Comparison of ENCODE assay signal across 13 cellular contexts in the genomic region with DNA sequence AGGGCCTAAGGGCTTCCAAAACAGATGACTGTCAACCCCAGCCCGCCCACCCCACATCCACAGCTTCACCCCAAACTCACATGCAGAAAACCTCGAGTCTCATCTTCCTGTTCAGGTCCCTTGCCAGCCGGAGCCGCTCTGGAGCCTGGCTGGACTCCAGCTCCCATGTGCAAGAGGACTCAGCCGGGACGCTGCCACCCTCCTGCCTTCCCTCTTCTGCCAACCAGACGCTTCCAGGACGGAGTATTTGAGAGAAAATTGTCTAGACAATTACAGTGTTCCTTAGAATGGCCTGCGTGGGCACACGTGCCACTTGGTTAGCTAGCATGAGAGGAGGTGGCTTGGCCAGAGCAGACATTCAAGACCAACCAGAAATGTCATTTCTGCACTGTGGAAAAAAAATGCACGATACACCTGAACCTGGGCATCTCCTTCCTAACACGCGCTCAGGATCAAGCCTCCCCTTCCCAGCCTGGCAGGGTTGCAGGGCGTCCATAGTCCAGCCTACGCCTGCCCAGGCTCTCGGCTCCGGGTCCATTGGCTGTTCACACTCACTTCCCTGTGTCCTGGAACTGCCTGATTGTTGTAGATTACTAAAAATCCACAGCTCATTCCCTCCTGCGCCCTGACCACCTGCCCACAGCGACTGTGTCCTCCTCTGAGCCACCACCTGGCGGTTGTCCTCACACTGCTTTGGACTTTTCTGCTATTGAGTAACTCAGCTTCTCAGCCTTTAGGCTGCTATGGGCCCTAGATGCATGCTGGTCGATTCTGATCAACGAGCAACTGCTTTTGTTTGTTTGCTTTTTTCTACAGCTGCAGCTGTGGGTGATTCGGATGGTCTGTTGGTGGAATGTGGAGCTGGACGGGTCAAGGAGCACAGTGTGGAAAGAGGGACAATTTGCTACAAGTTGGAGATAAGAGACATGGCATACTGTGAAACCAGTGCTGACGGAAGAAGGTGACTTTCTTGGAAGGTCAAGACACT. TPM values are rescaled to one million over a fixed set of nuclear protein-coding genes. Genes with fewer than 3 reads are reported as not detected.
DNase-seq lines count a peak whose midpoint lies in the region; ATAC-seq and TF ChIP-seq lines count a peak whose summit lies in the region.
"Had no signal": no experiment of that assay in that cellular context is flagged by ENCODE, and none has a peak within 500 bp of the region (broad histone marks: within the 10 kb centered on the region; RNA-seq: fewer than 3 reads in every experiment).

A gene with protein sequence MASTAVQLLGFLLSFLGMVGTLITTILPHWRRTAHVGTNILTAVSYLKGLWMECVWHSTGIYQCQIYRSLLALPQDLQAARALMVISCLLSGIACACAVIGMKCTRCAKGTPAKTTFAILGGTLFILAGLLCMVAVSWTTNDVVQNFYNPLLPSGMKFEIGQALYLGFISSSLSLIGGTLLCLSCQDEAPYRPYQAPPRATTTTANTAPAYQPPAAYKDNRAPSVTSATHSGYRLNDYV (minus strand): TSS at position 708 of the 988 bp plus-strand sequence. CDS start 18,427 bp downstream, outside the sequence.

- H3K9me3 ChIP-seq in OCI-LY3 (ENCODE audit: insufficient read depth, low read length) (no peaks in the 10 kb centered on the region), fibroblast of lung (ENCODE audit: control insufficient read depth, insufficient read depth, low read depth, low read length) (no peaks in the 10 kb centered on the region), trophoblast cell (ENCODE audit: insufficient read depth, low read depth, low read length) (peaks cover 5% of the 10 kb centered on the region)
- H3K9me3 ChIP-seq: heart left ventricle, ovary had no signal

- H3K9me3 Mint-ChIP-seq in activated CD4-positive, alpha-beta T cell treated with anti-CD3 and anti-CD28 coated beads, Interleukin-2, amount 10 ng/mL, durations not matched to agents 24 days and 14 days, result no peaks in the 10 kb centered on the region
- H3K9me3 Mint-ChIP-seq: CD4-positive, alpha-beta memory T cell; memory B cell had no signal

- H3K27ac ChIP-seq in OCI-LY3 (ENCODE audit: low read length) (no peak within 1 kb of the TSS), fibroblast of lung (ENCODE audit: insufficient read depth, low read length) (no peak within 1 kb of the TSS), trophoblast cell (ENCODE audit: low read depth, low read length) (peak within 1 kb of the TSS; percentile 84)
- H3K27ac ChIP-seq: heart left ventricle, ovary had no signal

- intact Hi-C loops in activated CD4-positive, alpha-beta T cell treated with anti-CD3 and anti-CD28 coated beads, Interleukin-2, amount 10 ng/mL, durations not matched to agents 24 days and 14 days (cut with micrococcal nuclease), result no loop called here

- H3K14ac ChIP-seq in trophoblast cell (ENCODE audit: low read length), result peak within 1 kb of the TSS; percentile 16

- H3K79me2 ChIP-seq in OCI-LY3 (ENCODE audit: low read length) (no peaks in the 10 kb centered on the region), fibroblast of lung (ENCODE audit: control insufficient read depth, insufficient read depth, low read length) (no peaks in the 10 kb centered on the region), trophoblast cell (ENCODE audit: control insufficient read depth, insufficient read depth, low read length, poor library complexity) (no peaks in the 10 kb centered on the region)

- no CpG with 5 or more reads among the region's 25 CpGs for WGBS in trophoblast cell (ENCODE audit: extremely low coverage, insufficient coverage, insufficient read length)

- H4K20me1 ChIP-seq in OCI-LY3 (ENCODE audit: insufficient read depth, low read length) (no peaks in the 10 kb centered on the region), fibroblast of lung (ENCODE audit: control insufficient read depth, extremely low read depth, insufficient read depth, low read length) (no peaks in the 10 kb centered on the region)

- H3K4me1 ChIP-seq in OCI-LY3 (ENCODE audit: low read length) (peaks cover 16% of the 10 kb centered on the region), fibroblast of lung (ENCODE audit: control insufficient read depth, extremely low read depth, insufficient read depth, low read length) (peaks cover 4% of the 10 kb centered on the region), trophoblast cell (ENCODE audit: control insufficient read depth in 1 of 2, insufficient read depth in 2 of 2, low read length in 2 of 2) (peaks cover 16 to 24% of the 10 kb centered on the region in 2 experiments)

- peak within 1 kb of the TSS; percentile 32 for H2BK5ac ChIP-seq in trophoblast cell (ENCODE audit: low read depth, low read length, poor library complexity)

- H3K27ac Mint-ChIP-seq in activated CD4-positive, alpha-beta T cell treated with anti-CD3 and anti-CD28 coated beads, Interleukin-2, amount 10 ng/mL, durations not matched to agents 24 days and 14 days, result no peak within 1 kb of the TSS
- H3K27ac Mint-ChIP-seq: memory B cell had no signal

- peak within 1 kb of the TSS; percentile 46 for H3K18ac ChIP-seq in trophoblast cell (ENCODE audit: low read length)

- TF ChIP-seq CTCF in OCI-LY3 (IDR thresholded peaks at IDR 0.05; ENCODE audit: low read depth, low read length), result no peak
- TF ChIP-seq CTCF in fibroblast of lung (conservative IDR thresholded peaks at IDR 0.05 in 1 of 2, IDR thresholded peaks at IDR 0.05 in 1 of 2; ENCODE audit: low read depth in 1 of 2, low read length in 2 of 2), result no peak

- peak within 1 kb of the TSS; percentile 25 for H3K4ac ChIP-seq in trophoblast cell (ENCODE audit: low read depth, low read length)

- no peak within 1 kb of the TSS; the same call in 1 of the 2 replicates for H2AFZ ChIP-seq in OCI-LY3 (ENCODE audit: low read depth, low read length)
- H2AFZ ChIP-seq in fibroblast of lung (ENCODE audit: low read length), result no peak within 1 kb of the TSS
- H2AFZ ChIP-seq in trophoblast cell (ENCODE audit: insufficient read depth, low read length, poor library complexity), result no peak within 1 kb of the TSS

- H3K36me3 Mint-ChIP-seq in activated CD4-positive, alpha-beta T cell treated with anti-CD3 and anti-CD28 coated beads, Interleukin-2, amount 10 ng/mL, durations not matched to agents 24 days and 14 days (ENCODE audit: low read depth), result no peaks in the 10 kb centered on the region
- H3K36me3 Mint-ChIP-seq: CD4-positive, alpha-beta memory T cell; memory B cell had no signal

- no peak within 1 kb of the TSS for H3K9ac ChIP-seq in OCI-LY3 (ENCODE audit: low read length)
- no peak within 1 kb of the TSS for H3K9ac ChIP-seq in fibroblast of lung (ENCODE audit: insufficient read depth, low read length)
- H3K9ac ChIP-seq in trophoblast cell (ENCODE audit: low read length), result no peak within 1 kb of the TSS

- H4K91ac ChIP-seq in trophoblast cell (ENCODE audit: low read depth, low read length), result peak within 1 kb of the TSS; percentile 78

- H2BK120ac ChIP-seq in trophoblast cell (ENCODE audit: insufficient read depth, low read length, poor library complexity), result peak within 1 kb of the TSS; percentile 45

- H3K4me2 ChIP-seq in OCI-LY3 (ENCODE audit: low read length) (peak within 1 kb of the TSS; percentile 46), fibroblast of lung (ENCODE audit: extremely low read depth, insufficient read depth, low read length) (no peak within 1 kb of the TSS), trophoblast cell (ENCODE audit: low read length) (no peak within 1 kb of the TSS)

- no peak within 1 kb of the TSS for H3K23ac ChIP-seq in trophoblast cell (ENCODE audit: low read length)

- H2BK12ac ChIP-seq in trophoblast cell (ENCODE audit: low read length), result peak within 1 kb of the TSS; percentile 38

- DNase-seq in COLO668 (lab: John Stamatoyannopoulos, UW; ENCODE audit: unreplicated experiment) (peak; percentile 48), fibroblast of lung (ENCODE audit: low read depth in 2 of 2) (peak; percentile 17 to 36), trophoblast cell (peak; percentile 97 to 99), NCI-H774 (lab: John Stamatoyannopoulos, UW) (no peak)
- DNase-seq in activated CD4-positive, alpha-beta T cell treated with anti-CD3 and anti-CD28 coated beads, Interleukin-2, amount 10 ng/mL, durations not matched to agents 24 days and 14 days, result no peak
- DNase-seq in stimulated activated CD4-positive, alpha-beta T cell treated with anti-CD3 and anti-CD28 coated beads, Interleukin-2, amount 100 ng/mL, for 24 hours, result no peak
- DNase-seq: CD4-positive, alpha-beta memory T cell; effector CD8-positive, alpha-beta T cell; ovary had no signal

- peak within 1 kb of the TSS; percentile 13 for H2AK5ac ChIP-seq in trophoblast cell (ENCODE audit: low read length)

- H3K79me1 ChIP-seq in trophoblast cell (ENCODE audit: low read length), result peaks cover 19% of the 10 kb centered on the region

- no peak within 1 kb of the TSS for H4K12ac ChIP-seq in trophoblast cell (ENCODE audit: low read depth, low read length)

- peak within 1 kb of the TSS; percentile 44 for H4K8ac ChIP-seq in trophoblast cell (ENCODE audit: low read depth, low read length)

- H3K4me1 Mint-ChIP-seq in activated CD4-positive, alpha-beta T cell treated with anti-CD3 and anti-CD28 coated beads, Interleukin-2, amount 10 ng/mL, durations not matched to agents 24 days and 14 days, result peaks cover 2% of the 10 kb centered on the region
- H3K4me1 Mint-ChIP-seq: CD4-positive, alpha-beta memory T cell; memory B cell had no signal

- H3K4me3 Mint-ChIP-seq in activated CD4-positive, alpha-beta T cell treated with anti-CD3 and anti-CD28 coated beads, Interleukin-2, amount 10 ng/mL, durations not matched to agents 24 days and 14 days, result no peak within 1 kb of the TSS
- H3K4me3 Mint-ChIP-seq: CD4-positive, alpha-beta memory T cell; memory B cell had no signal

- H3K4me3 ChIP-seq in OCI-LY3 (ENCODE audit: low read length) (no peak within 1 kb of the TSS), fibroblast of lung (replicated peaks in 1 of 4; ENCODE audit: control extremely low read depth in 1 of 4, insufficient read depth in 1 of 4, low read depth in 3 of 4, low read length in 4 of 4) (no peak within 1 kb of the TSS), trophoblast cell (ENCODE audit: low read depth, low read length) (no peak within 1 kb of the TSS)
- H3K4me3 ChIP-seq: heart left ventricle, ovary had no signal

- H3K27me3 ChIP-seq in OCI-LY3 (ENCODE audit: low read depth, low read length) (no peaks in the 10 kb centered on the region), fibroblast of lung (ENCODE audit: control insufficient read depth, insufficient read depth, low read length) (no peaks in the 10 kb centered on the region), trophoblast cell (ENCODE audit: insufficient read depth, low read length) (no peaks in the 10 kb centered on the region)
- H3K27me3 ChIP-seq: heart left ventricle, ovary had no signal

- H3K36me3 ChIP-seq in OCI-LY3 (replicated peaks; ENCODE audit: low read depth, low read length) (no peaks in the 10 kb centered on the region), fibroblast of lung (ENCODE audit: control insufficient read depth, insufficient read depth, low read length) (no peaks in the 10 kb centered on the region), trophoblast cell (ENCODE audit: control insufficient read depth in 1 of 2, insufficient read depth in 2 of 2, low read length in 2 of 2) (no peaks in the 10 kb centered on the region)
- H3K36me3 ChIP-seq: heart left ventricle, ovary had no signal

- ATAC-seq in GM18907 (IDR thresholded peaks at IDR 0.05; ENCODE audit: unreplicated experiment), result no peak

- H3K27me3 Mint-ChIP-seq in activated CD4-positive, alpha-beta T cell treated with anti-CD3 and anti-CD28 coated beads, Interleukin-2, amount 10 ng/mL, durations not matched to agents 24 days and 14 days, result no peaks in the 10 kb centered on the region

RNA-seq across cellular contexts. Expression of the gene that starts here (rescaled TPM):
- not detected in 2 replicates for total RNA-seq in fibroblast of lung
- polyA plus RNA-seq in fibroblast of lung, result not detected in 2 replicates
- polyA plus RNA-seq in fibroblast of lung (2012), result not detected in 2 replicates
- polyA minus RNA-seq in fibroblast of lung (ENCODE audit: low replicate concordance), result not detected in 2 replicates
- polyA plus RNA-seq in trophoblast cell (2013), result 0.06 and 0.10 TPM in 2 replicates
- total RNA-seq in activated CD4-positive, alpha-beta T cell treated with anti-CD3 and anti-CD28 coated beads, Interleukin-2, amount 10 ng/mL, durations not matched to agents 24 days and 14 days, result not detected in 2 replicates
- total RNA-seq: CD4-positive, alpha-beta memory T cell; heart left ventricle; ovary had no signal
- polyA plus RNA-seq: CD4-positive, alpha-beta memory T cell; heart left ventricle had no signal

Comparison
In these comparisons a context has a peak if more than half of its experiments do, and no peak if none do; other contexts are left out.
1. Peak in DNase-seq in fibroblast of lung; RNA of the gene not detected or under 1 TPM.
2. DNase-seq: peak in COLO668 (single experiment) and trophoblast cell (2 of 2); none in activated CD4-positive, alpha-beta T cell treated with anti-CD3 and anti-CD28 coated beads, Interleukin-2, amount 10 ng/mL, durations not matched to agents 24 days and 14 days (single experiment), NCI-H774 (single experiment) and stimulated activated CD4-positive, alpha-beta T cell treated with anti-CD3 and anti-CD28 coated beads, Interleukin-2, amount 100 ng/mL, for 24 hours (0 of 2).